In genomic region chr21:29812947-29813346, GRCh38 we compare ENCODE assay signal across 24 cellular contexts.
"Had no signal": no experiment of that assay in that cellular context is flagged by ENCODE, and none has a peak within 500 bp of the region (broad histone marks: within the 10 kb centered on the region; RNA-seq: fewer than 3 reads in every experiment).

No MANE protein-coding gene starts in this region.

- DNase-seq: cortex of kidney; dorsolateral prefrontal cortex; effector CD4-positive, alpha-beta T cell; gastrocnemius medialis; head of caudate nucleus; mesenchymal stem cell; mucosa of descending colon; naive B cell; posterior cingulate gyrus; psoas muscle; right cardiac atrium; spleen; stimulated activated CD4-positive, alpha-beta T cell treated with anti-CD3 and anti-CD28 coated beads, Interleukin-4, amount 100 ng/mL, for 4 hours; stimulated activated naive CD8-positive, alpha-beta T cell treated with anti-CD3 and anti-CD28 coated beads, Interleukin-15, Interleukin-2, amounts not matched to agents 100 U/mL and 50 U/mL, for 24 hours; substantia nigra; testis; tibial artery had no signal

- FAIRE-seq: keratinocyte had no signal

- H3K27ac ChIP-seq: dorsolateral prefrontal cortex, gastrocnemius medialis, neural progenitor cell, psoas muscle, skin epidermis, spleen, testis, tibial artery had no signal

- H3K4me3 ChIP-seq: dorsolateral prefrontal cortex, gastrocnemius medialis, mucosa of descending colon, neural progenitor cell, psoas muscle, skin epidermis, spleen, testis, tibial artery had no signal

- H3K36me3 Mint-ChIP-seq: mesothelial cell of epicardium; naive B cell; stimulated activated memory B cell treated with anti-CD40 and anti-IgM and Interleukin-4, amounts not matched to agents 10 μg/mL and 1 μg/mL and 100 μg/mL, for 72 hours; type B pancreatic cell had no signal

- H3K9me3 ChIP-seq: gastrocnemius medialis, mucosa of descending colon, psoas muscle, spleen, testis, tibial artery had no signal

- H3K27me3 Mint-ChIP-seq: stimulated activated memory B cell treated with anti-CD40 and anti-IgM and Interleukin-4, amounts not matched to agents 10 μg/mL and 1 μg/mL and 100 μg/mL, for 72 hours; type B pancreatic cell had no signal

- H3K9me3 Mint-ChIP-seq: nephron; stimulated activated memory B cell treated with anti-CD40 and anti-IgM and Interleukin-4, amounts not matched to agents 10 μg/mL and 1 μg/mL and 100 μg/mL, for 72 hours; type B pancreatic cell had no signal

- H3K36me3 ChIP-seq: gastrocnemius medialis, neural progenitor cell, spleen, tibial artery had no signal

- H3K4me1 Mint-ChIP-seq: naive B cell; stimulated activated memory B cell treated with anti-CD40 and anti-IgM and Interleukin-4, amounts not matched to agents 10 μg/mL and 1 μg/mL and 100 μg/mL, for 72 hours had no signal

- H3K27me3 ChIP-seq: gastrocnemius medialis, neural progenitor cell, spleen, testis, tibial artery had no signal

- ATAC-seq: gastrocnemius medialis; mucosa of descending colon; psoas muscle; right cardiac atrium; stimulated activated memory B cell treated with anti-CD40 and anti-IgM and Interleukin-4, amounts not matched to agents 10 μg/mL and 1 μg/mL and 100 μg/mL, for 72 hours; stimulated activated naive CD8-positive, alpha-beta T cell treated with anti-CD3 and anti-CD28 coated beads, Interleukin-15, Interleukin-2, amounts not matched to agents 100 U/mL and 50 U/mL, for 24 hours had no signal

- H3K27ac Mint-ChIP-seq: mesothelial cell of epicardium; naive B cell; nephron; neural progenitor cell; stimulated activated memory B cell treated with anti-CD40 and anti-IgM and Interleukin-4, amounts not matched to agents 10 μg/mL and 1 μg/mL and 100 μg/mL, for 72 hours; type B pancreatic cell had no signal

- H3K4me3 Mint-ChIP-seq: mesothelial cell of epicardium; naive B cell; nephron; neural progenitor cell; stimulated activated memory B cell treated with anti-CD40 and anti-IgM and Interleukin-4, amounts not matched to agents 10 μg/mL and 1 μg/mL and 100 μg/mL, for 72 hours; type B pancreatic cell had no signal

- H3K4me1 ChIP-seq: gastrocnemius medialis, psoas muscle, spleen, testis, tibial artery had no signal
